Comparison of ENCODE assay signal across 1 cellular context in genomic region chr6:5723905-5724691, GRCh38.
TF ChIP-seq lines count a peak whose summit lies in the region.

No MANE protein-coding gene starts in this region.

TF ChIP-seq in GM12878, 131 proteins besides CTCF, POLR2A, EP300 and RAD21 (continued from another document and continues in another):
- TF ChIP-seq ZBTB4 (CRISPR knock-in tag; IDR thresholded peaks at IDR 0.05) (no peak), PML (IDR thresholded peaks at IDR 0.05; ENCODE audit: low read length) (peak; percentile 51; the same call in 1 of the 2 replicates), SMAD5 (IDR thresholded peaks at IDR 0.05; ENCODE audit: low read depth) (peak; percentile 78; the same call in 1 of the 2 replicates), MTA2 (IDR thresholded peaks at IDR 0.05; ENCODE audit: low read depth) (peak; percentile 89), ATF7 (IDR thresholded peaks at IDR 0.05; ENCODE audit: low read depth) (peak; percentile 49), FOS (IDR thresholded peaks at IDR 0.05; ENCODE audit: borderline replicate concordance, extremely low read depth, insufficient read length) (no peak), EGR1 (IDR thresholded peaks at IDR 0.05; ENCODE audit: borderline replicate concordance in 1 of 2, low read depth in 2 of 2, low read length in 2 of 2) (peak in 1 of 2 experiments; percentile 59; a peak in 1 of 3 replicates), ATF3 (IDR thresholded peaks at IDR 0.05; ENCODE audit: borderline replicate concordance, extremely low read depth, low read depth, low read length) (no peak), STAT1 (conservative IDR thresholded peaks at IDR 0.05) (no peak), TARDBP (IDR thresholded peaks at IDR 0.05; ENCODE audit: borderline replicate concordance) (peak; percentile 51; the same call in 1 of the 2 replicates), SMARCA5 (IDR thresholded peaks at IDR 0.05) (0 out of 2 replicates have a peak, but pooled peaks have one; percentile 39), ZNF24 (IDR thresholded peaks at IDR 0.05) (no peak), NFXL1 (IDR thresholded peaks at IDR 0.05; ENCODE audit: borderline replicate concordance) (no peak), LARP7 (IDR thresholded peaks at IDR 0.05) (no peak), NR2C1 (IDR thresholded peaks at IDR 0.05) (no peak), CBFB (IDR thresholded peaks at IDR 0.05; ENCODE audit: low read depth) (0 out of 2 replicates have a peak, but pooled peaks have one; percentile 34), GABPA (IDR thresholded peaks at IDR 0.05; ENCODE audit: low read depth) (no peak), RBBP5 (conservative IDR thresholded peaks at IDR 0.05) (no peak), E2F4 (IDR thresholded peaks at IDR 0.05; ENCODE audit: low read depth, low read length) (peak; percentile 46; the same call in 1 of the 2 replicates), KDM1A (IDR thresholded peaks at IDR 0.05; ENCODE audit: borderline replicate concordance) (no peak), SREBF2 (IDR thresholded peaks at IDR 0.05; ENCODE audit: low read length) (no peak), MXI1 (IDR thresholded peaks at IDR 0.05; ENCODE audit: low read depth, low read length) (peak; percentile 49; the same call in 1 of the 2 replicates), PAX5 (IDR thresholded peaks at IDR 0.05; ENCODE audit: borderline replicate concordance, low read depth, low read length) (peak; percentile 86; the same call in 1 of the 2 replicates), ATF2 (IDR thresholded peaks at IDR 0.05; ENCODE audit: low read length) (peak; percentile 58; the same call in 1 of the 2 replicates), ZBTB11 (CRISPR knock-in tag; IDR thresholded peaks at IDR 0.05) (no peak), SMC3 (IDR thresholded peaks at IDR 0.05; ENCODE audit: borderline replicate concordance, low read length) (no peak; the same call in 1 of the 2 replicates), ZNF217 (IDR thresholded peaks at IDR 0.05) (peak; percentile 69), ZBED1 (IDR thresholded peaks at IDR 0.05; ENCODE audit: borderline replicate concordance) (peak; percentile 66; the same call in 1 of the 2 replicates), EZH2 (IDR thresholded peaks at IDR 0.05; ENCODE audit: borderline replicate concordance, control insufficient read depth, low read depth, low read length) (no peak), STAT3 (IDR thresholded peaks at IDR 0.05; ENCODE audit: low read depth, low read length) (no peak), HSF1 (IDR thresholded peaks at IDR 0.05; ENCODE audit: low read depth, low read length) (no peak), JUNB (IDR thresholded peaks at IDR 0.05) (no peak), SKIL (IDR thresholded peaks at IDR 0.05; ENCODE audit: low read depth, poor library complexity, severe bottlenecking) (no peak), ZNF207 (IDR thresholded peaks at IDR 0.05; ENCODE audit: borderline replicate concordance) (no peak; the same call in 1 of the 2 replicates), POLR2AphosphoS5 (IDR thresholded peaks at IDR 0.05; ENCODE audit: low read length) (peak; percentile 80), PBX3 (IDR thresholded peaks at IDR 0.05; ENCODE audit: insufficient replicate concordance, low read depth, low read length) (no peak), E2F8 (IDR thresholded peaks at IDR 0.05; ENCODE audit: low read depth, partially characterized antibody) (no peak), ESRRA (IDR thresholded peaks at IDR 0.05; ENCODE audit: low read length) (no peak), TCF12 (IDR thresholded peaks at IDR 0.05; ENCODE audit: low read depth, low read length) (0 out of 2 replicates have a peak, but pooled peaks have one; percentile 56), SRF (IDR thresholded peaks at IDR 0.05; ENCODE audit: low read depth in 2 of 2, low read length in 2 of 2) (peak in 1 of 2 experiments; percentile 79; a peak in 2 of 4 replicates), TCF7 (IDR thresholded peaks at IDR 0.05; ENCODE audit: borderline replicate concordance) (no peak), IKZF1 (conservative IDR thresholded peaks at IDR 0.05) (peak; percentile 99)
